ENCODE assay signal across 11 cellular contexts in the genomic region with DNA sequence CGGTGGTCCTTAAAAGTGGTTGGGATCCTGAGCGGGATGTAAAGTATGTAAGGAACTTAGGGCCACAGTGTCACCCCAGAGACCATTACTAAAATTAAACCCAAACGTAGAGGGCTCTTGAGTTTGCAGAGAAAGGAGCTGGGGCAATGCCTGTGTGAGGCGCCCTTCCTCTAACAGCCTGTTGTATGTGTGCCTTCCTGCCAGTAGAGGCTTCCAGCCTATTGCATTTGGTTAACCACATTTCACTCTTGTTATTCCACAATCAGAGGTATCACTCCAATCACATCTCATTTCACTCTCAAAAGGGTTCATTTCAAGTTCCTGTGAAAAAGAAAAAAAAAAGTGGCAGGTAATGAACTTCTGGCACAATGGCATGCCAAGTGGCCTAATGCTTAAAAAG. TPM values are rescaled to one million over a fixed set of nuclear protein-coding genes. Genes with fewer than 3 reads are reported as not detected.
A peak's percentile ranks its signal among the peaks of the same experiment; 100 is the strongest.
DNase-seq lines count a peak whose midpoint lies in the region; FAIRE-seq and TF ChIP-seq lines count a peak whose summit lies in the region.
"Had no signal": no experiment of that assay in that cellular context is flagged by ENCODE, and none has a peak within 500 bp of the region (broad histone marks: within the 10 kb centered on the region; RNA-seq: fewer than 3 reads in every experiment).

No MANE protein-coding gene starts in this region.

- TF ChIP-seq CTCF in H9 (conservative IDR thresholded peaks at IDR 0.05) = peak; percentile 57

- no peak overlapping the region for H2BK12ac ChIP-seq in H9 (ENCODE audit: insufficient read length, low read depth, low read length)

- H4K5ac ChIP-seq in H9 (ENCODE audit: insufficient read length, low read depth, low read length) (no peak overlapping the region), mesendoderm (ENCODE audit: low read length) (no peak overlapping the region)

- H3K27me3 ChIP-seq in H9 (ENCODE audit: insufficient read depth, low read length) (no peaks in the 10 kb centered on the region), mesendoderm (ENCODE audit: insufficient read depth, low read length, poor library complexity) (no peaks in the 10 kb centered on the region)
- H3K27me3 ChIP-seq: gastroesophageal sphincter had no signal

- H2BK120ac ChIP-seq in H9 (ENCODE audit: low read depth, low read length, poor library complexity, severe bottlenecking) (no peak overlapping the region), mesendoderm (ENCODE audit: low read depth, low read length) (no peak overlapping the region)

- H3K23ac ChIP-seq in H9 (ENCODE audit: insufficient read length, low read depth, low read length) (no peak overlapping the region), mesendoderm (ENCODE audit: low read length) (no peak overlapping the region)

- peak overlapping the region in 2 of 3 experiments; percentile 56 to 77; a peak in 3 of 7 replicates for H3K27ac Mint-ChIP-seq in H9
- H3K27ac Mint-ChIP-seq: activated naive CD8-positive, alpha-beta T cell treated with anti-CD3 and anti-CD28 coated beads, Interleukin-2, amount 10 ng/mL, durations not matched to agents 7 days and 5 days had no signal

- H3K4me1 ChIP-seq in H9 (ENCODE audit: insufficient read depth, low read length) = no peaks in the 10 kb centered on the region
- H3K4me1 ChIP-seq in mesendoderm (ENCODE audit: control insufficient read depth, low read depth, low read length) = no peaks in the 10 kb centered on the region
- H3K4me1 ChIP-seq: gastroesophageal sphincter had no signal

- H3K18ac ChIP-seq in H9 (ENCODE audit: insufficient read length, low read depth, low read length) (no peak overlapping the region), mesendoderm (ENCODE audit: low read length) (no peak overlapping the region)

- FAIRE-seq in GM12892 (lab: Jason Lieb, UNC) = peak; percentile 5

- no CpG with 5 or more reads among the region's 4 CpGs for WGBS in H9 (ENCODE audit: extremely low coverage, insufficient read length, low lambda C conversion rate)
- WGBS in mesendoderm (ENCODE audit: extremely low coverage, insufficient coverage, low lambda C conversion rate) = no CpG with 5 or more reads among the region's 4 CpGs

- H3K27ac ChIP-seq in H9 (ENCODE audit: insufficient read length, low read depth, low read length) (no peak overlapping the region), mesendoderm (ENCODE audit: low read depth, low read length) (no peak overlapping the region)
- H3K27ac ChIP-seq: gastroesophageal sphincter, KMS-11 had no signal

- no peaks in the 10 kb centered on the region for H3K9me3 Mint-ChIP-seq in H9

- H4K20me1 ChIP-seq in H9 (ENCODE audit: control insufficient read depth, insufficient read depth, insufficient read length) = no peaks in the 10 kb centered on the region

- H2AFZ ChIP-seq in H9 (ENCODE audit: low read length) = no peak overlapping the region

- no peaks in the 10 kb centered on the region for H3K27me3 Mint-ChIP-seq in H9 (ENCODE audit: low read depth)
- H3K27me3 Mint-ChIP-seq: activated naive CD8-positive, alpha-beta T cell treated with anti-CD3 and anti-CD28 coated beads, Interleukin-2, amount 10 ng/mL, durations not matched to agents 7 days and 5 days had no signal

- no peak overlapping the region for H4K8ac ChIP-seq in H9 (replicated peaks; ENCODE audit: insufficient read length, low read depth, low read length)
- no peak overlapping the region for H4K8ac ChIP-seq in mesendoderm (ENCODE audit: low read depth, low read length)

- H3K4me3 ChIP-seq in mesendoderm (ENCODE audit: low read length) = no peak overlapping the region
- H3K4me3 ChIP-seq: gastroesophageal sphincter had no signal

- H3K4me3 Mint-ChIP-seq in H9 = no peak overlapping the region
- H3K4me3 Mint-ChIP-seq: activated naive CD8-positive, alpha-beta T cell treated with anti-CD3 and anti-CD28 coated beads, Interleukin-2, amount 10 ng/mL, durations not matched to agents 7 days and 5 days had no signal

- H3K79me2 ChIP-seq in H9 (ENCODE audit: insufficient read depth, low read length) (peaks cover 5% of the 10 kb centered on the region; the same call in 1 of the 2 replicates), mesendoderm (ENCODE audit: control insufficient read depth, insufficient read depth, low read length) (peaks cover 16% of the 10 kb centered on the region)

- H3K14ac ChIP-seq in H9 (ENCODE audit: insufficient read depth, low read length) = no peak overlapping the region

- no peak overlapping the region for H3K4ac ChIP-seq in H9 (ENCODE audit: low read depth, low read length)
- H3K4ac ChIP-seq in mesendoderm (ENCODE audit: low read depth, low read length) = no peak overlapping the region

- peaks cover 5 to 12% of the 10 kb centered on the region in 2 experiments for H3K4me1 Mint-ChIP-seq in H9

- DNase-seq in GM12892 (ENCODE audit: insufficient read length) (no peak), H9 (peak; percentile 52), UCSD-AML1 (lab: John Stamatoyannopoulos, UW; ENCODE audit: unreplicated experiment) (peak; percentile 5), mesendoderm (peak; percentile 79), KBM-7 (no peak), C1 segment of cervical spinal cord (lab: John Stamatoyannopoulos, UW) (no peak), hippocampal formation (lab: John Stamatoyannopoulos, UW) (no peak)
- DNase-seq in central memory CD4-positive, alpha-beta T cell = no peak
- DNase-seq: activated naive CD8-positive, alpha-beta T cell treated with anti-CD3 and anti-CD28 coated beads, Interleukin-2, amount 10 ng/mL, durations not matched to agents 7 days and 5 days had no signal

- no peaks in the 10 kb centered on the region for H3K23me2 ChIP-seq in H9 (ENCODE audit: insufficient read length, low read depth, low read length, poor library complexity, severe bottlenecking)

- no peak overlapping the region for H2BK20ac ChIP-seq in H9 (ENCODE audit: low read depth, low read length, poor library complexity, severe bottlenecking)

- peaks cover 4 to 14% (median 9%) of the 10 kb centered on the region in 3 experiments; a peak in 5 of 7 replicates for H3K36me3 Mint-ChIP-seq in H9 (ENCODE audit: insufficient read depth in 1 of 3, low read depth in 3 of 3)

- H3K36me3 ChIP-seq in mesendoderm (ENCODE audit: control insufficient read depth, insufficient read depth, low read length) = no peaks in the 10 kb centered on the region
- H3K36me3 ChIP-seq: gastroesophageal sphincter had no signal

- no peak overlapping the region for H3T11ph ChIP-seq in H9 (ENCODE audit: low read length)

- no peak overlapping the region for H2BK15ac ChIP-seq in H9 (ENCODE audit: low read depth, low read length)
- no peak overlapping the region for H2BK15ac ChIP-seq in mesendoderm (replicated peaks; ENCODE audit: low read depth)

- H2AK5ac ChIP-seq in H9 (ENCODE audit: insufficient read length, low read length) (no peak overlapping the region), mesendoderm (ENCODE audit: low read length) (no peak overlapping the region)

- in situ Hi-C loops in KBM-7 (cut with MboI; ENCODE audit: low pct_unique_long_range_greater_than_20kb, low sequenced_read_pairs) = no loop called here

- no peaks in the 10 kb centered on the region for H3K9me3 ChIP-seq in H9 (ENCODE audit: control insufficient read depth, low read depth, low read length)
- H3K9me3 ChIP-seq: gastroesophageal sphincter had no signal

- no peak overlapping the region for H4K91ac ChIP-seq in H9 (ENCODE audit: insufficient read length, low read depth, low read length)

- TF ChIP-seq POLR2A in GM12892 (IDR thresholded peaks at IDR 0.05; ENCODE audit: low read depth, low read length) = no peak

- H3K9ac ChIP-seq in H9 (ENCODE audit: extremely low read depth, insufficient read length, low read length) = no peak overlapping the region
- no peak overlapping the region for H3K9ac ChIP-seq in mesendoderm (ENCODE audit: low read length)
- H3K9ac ChIP-seq: KMS-11 had no signal

- H3K79me1 ChIP-seq in H9 (ENCODE audit: insufficient read depth, low read depth, low read length, poor library complexity, severe bottlenecking) = no peaks in the 10 kb centered on the region
- H3K79me1 ChIP-seq in mesendoderm (ENCODE audit: low read length) = peaks cover 7% of the 10 kb centered on the region

- H3K56ac ChIP-seq in H9 (ENCODE audit: insufficient read length, low read depth, low read length) (no peak overlapping the region), mesendoderm (ENCODE audit: low read length) (no peak overlapping the region)

- H2BK5ac ChIP-seq in H9 (ENCODE audit: insufficient read length, low read length) (no peak overlapping the region), mesendoderm (ENCODE audit: low read length) (no peak overlapping the region)

- H3K4me2 ChIP-seq in H9 (ENCODE audit: insufficient read depth, insufficient read length, low read length) (no peak overlapping the region), mesendoderm (ENCODE audit: low read length) (no peak overlapping the region)
- H3K4me2 ChIP-seq: KMS-11 had no signal

RNA-seq across cellular contexts. Expression of gene DIAPH3, which starts 29.4 kb away (rescaled TPM):
- 8.3 TPM for polyA plus RNA-seq in GM12892 (2012; ENCODE audit: missing spikeins)
- 22.6 and 23.1 TPM in 2 replicates for total RNA-seq in H9 (2021)
- polyA plus RNA-seq in mesendoderm (2013, experiment 1 of 2) = 29.5 TPM
- 30.1 TPM for polyA plus RNA-seq in mesendoderm (2013, experiment 2 of 2)

Comparison
In these comparisons a context has a peak if more than half of its experiments do, and no peak if none do; other contexts are left out.
1. DNase-seq: peak in H9 (single experiment), UCSD-AML1 (single experiment) and mesendoderm (single experiment); none in GM12892 (single experiment), KBM-7 (single experiment), C1 segment of cervical spinal cord (0 of 14), central memory CD4-positive, alpha-beta T cell (single experiment) and hippocampal formation (0 of 2).